Comparison of ENCODE assay signal across 1 cellular context in genomic region chr10:104329754-104330153, GRCh38.
TF ChIP-seq lines count a peak whose summit lies in the region.

No MANE protein-coding gene starts in this region.

TF ChIP-seq in liver, 16 proteins besides CTCF, POLR2A, EP300 and RAD21 (continued from another document):
- TF ChIP-seq HNF4A (conservative IDR thresholded peaks at IDR 0.05) (no peak), RXRA (IDR thresholded peaks at IDR 0.05) (no peak), FOXA1 (IDR thresholded peaks at IDR 0.05) (no peak)
